2 cellular contexts compared by ENCODE assay signal in genomic region chr1:40331403-40331802, GRCh38.
A peak's percentile ranks its signal among the peaks of the same experiment; 100 is the strongest.
TF ChIP-seq lines count a peak whose summit lies in the region.

No MANE protein-coding gene starts in this region.

TF ChIP-seq in K562, 482 proteins besides CTCF, POLR2A, EP300 and RAD21:
- TF ChIP-seq CBX5 (IDR thresholded peaks at IDR 0.05; ENCODE audit: borderline replicate concordance, low read depth): peak; percentile 56; the same call in 1 of the 2 replicates
- TF ChIP-seq CBX3 (IDR thresholded peaks at IDR 0.05; ENCODE audit: borderline replicate concordance in 1 of 2, low read length in 2 of 2): peak in 1 of 2 experiments; percentile 78; a peak in 2 of 3 replicates
- TF ChIP-seq ZNF280A (IDR thresholded peaks at IDR 0.05; ENCODE audit: low read depth, partially characterized antibody): peak; percentile 53
- peak; percentile 52; the same call in 1 of the 2 replicates for TF ChIP-seq TRIM28 (IDR thresholded peaks at IDR 0.05)
TF ChIP-seq in K562: peak in this region for 4; not testable (repeated sequence) for 478.

TF ChIP-seq in HepG2, 621 proteins besides CTCF, POLR2A, EP300 and RAD21:
- TF ChIP-seq ZNF317 (CRISPR knock-in tag; IDR thresholded peaks at IDR 0.05): peak; percentile 87
